Comparison of ENCODE assay signal across 8 cellular contexts in the genomic region with DNA sequence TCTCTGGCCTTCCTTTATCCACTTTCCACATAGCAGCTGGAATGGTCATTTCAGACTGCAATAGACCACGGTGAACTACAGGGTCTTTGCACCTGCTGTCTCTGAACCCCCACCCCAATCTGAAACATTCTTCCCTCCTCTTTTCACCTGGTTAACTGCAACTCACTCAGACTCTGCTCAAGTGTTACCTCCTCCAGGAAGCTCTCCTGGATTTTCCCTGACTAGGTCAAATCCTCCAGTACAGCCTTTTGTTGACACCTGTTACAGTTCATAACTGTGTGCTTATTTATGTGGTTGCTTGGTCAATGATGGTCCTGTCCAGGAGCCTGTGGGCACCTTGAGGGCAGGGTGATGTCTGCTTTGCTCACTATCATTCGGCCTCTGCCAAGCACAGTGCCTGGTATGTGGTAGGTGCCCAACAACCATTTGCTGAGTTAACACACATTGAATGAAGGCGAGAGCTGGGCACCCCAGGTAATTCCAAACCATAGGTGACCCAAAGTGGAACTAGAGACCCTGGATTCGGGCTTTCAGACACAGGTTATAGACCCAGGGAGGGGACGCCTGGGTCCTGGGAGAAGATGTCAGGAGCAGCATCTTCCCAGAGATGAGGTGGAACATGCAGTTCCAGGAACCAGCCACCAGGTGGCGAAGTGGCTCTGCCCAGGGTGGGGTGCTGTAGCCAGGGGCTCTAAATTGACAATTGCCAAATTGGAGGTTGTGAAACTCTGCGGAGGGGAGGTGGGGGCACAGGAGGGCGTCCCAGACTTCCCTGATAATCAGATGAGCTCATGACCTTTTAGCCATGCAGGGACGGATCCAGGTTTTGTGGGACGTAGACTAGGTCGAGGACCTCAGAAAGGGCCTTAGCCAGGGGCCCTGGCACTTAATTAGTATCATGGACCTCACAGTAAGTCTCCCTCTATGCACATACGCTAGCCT. TPM values are rescaled to one million over a fixed set of nuclear protein-coding genes. Genes with fewer than 3 reads are reported as not detected.
DNase-seq lines count a peak whose midpoint lies in the region; ATAC-seq, FAIRE-seq and TF ChIP-seq lines count a peak whose summit lies in the region.

No MANE protein-coding gene starts in this region.

- peak; percentile 82 for FAIRE-seq in GM19239 (lab: Jason Lieb, UNC)

- H3K27me3 Mint-ChIP-seq in natural killer cell (ENCODE audit: low read depth in 2 of 2) = peaks cover 0 to 3% of the 10 kb centered on the region in 2 donors
- no peaks in the 10 kb centered on the region for H3K27me3 Mint-ChIP-seq in stimulated activated naive B cell treated with anti-CD40 and anti-IgM and Interleukin-4, amounts not matched to agents 10 μg/mL and 1 μg/mL and 100 μg/mL, for 72 hours

- H3K36me3 Mint-ChIP-seq in natural killer cell = no peaks in the 10 kb centered on the region
- no peaks in the 10 kb centered on the region for H3K36me3 Mint-ChIP-seq in stimulated activated naive B cell treated with anti-CD40 and anti-IgM and Interleukin-4, amounts not matched to agents 10 μg/mL and 1 μg/mL and 100 μg/mL, for 72 hours

- TF ChIP-seq CTCF in natural killer cell (IDR thresholded peaks at IDR 0.05) = peak; percentile 98

- peaks cover 0 to 4% of the 10 kb centered on the region in 2 donors for H3K4me1 Mint-ChIP-seq in natural killer cell
- peaks cover 0 to 2% of the 10 kb centered on the region in 2 donors for H3K4me1 Mint-ChIP-seq in stimulated activated naive B cell treated with anti-CD40 and anti-IgM and Interleukin-4, amounts not matched to agents 10 μg/mL and 1 μg/mL and 100 μg/mL, for 72 hours

- H3K4me3 Mint-ChIP-seq in natural killer cell = no peak overlapping the region
- no peak overlapping the region for H3K4me3 Mint-ChIP-seq in stimulated activated naive B cell treated with anti-CD40 and anti-IgM and Interleukin-4, amounts not matched to agents 10 μg/mL and 1 μg/mL and 100 μg/mL, for 72 hours

- H3K27ac Mint-ChIP-seq in natural killer cell = no peak overlapping the region
- H3K27ac Mint-ChIP-seq in stimulated activated naive B cell treated with anti-CD40 and anti-IgM and Interleukin-4, amounts not matched to agents 10 μg/mL and 1 μg/mL and 100 μg/mL, for 72 hours = no peak overlapping the region

- DNase-seq in AG08396 (ENCODE audit: low spot score) = peak; percentile 88
- DNase-seq in GM19239 (ENCODE audit: insufficient read length, low spot score) = peak; percentile 82
- peak; percentile 60 to 61 for DNase-seq in NOMO-1 (lab: John Stamatoyannopoulos, UW; ENCODE audit: unreplicated experiment in 2 of 2)
- peak; percentile 51 for DNase-seq in activated T-cell treated with anti-CD3 and anti-CD28 coated beads for 48 hours (ENCODE audit: low read depth)
- peak; percentile 32 for DNase-seq in fibroblast of gingiva (ENCODE audit: low read depth)
- DNase-seq in natural killer cell = peak; percentile 65
- DNase-seq in stimulated activated naive B cell treated with anti-CD40 and anti-IgM and Interleukin-4, amounts not matched to agents 10 μg/mL and 1 μg/mL and 100 μg/mL, for 72 hours = peak; percentile 30

- peak; percentile 83 to 98 (median 93) for ATAC-seq in natural killer cell
- ATAC-seq in stimulated activated naive B cell treated with anti-CD40 and anti-IgM and Interleukin-4, amounts not matched to agents 10 μg/mL and 1 μg/mL and 100 μg/mL, for 72 hours (replicated peaks) = peak; percentile 70 to 83
- no peak for ATAC-seq in GM19035 (IDR thresholded peaks at IDR 0.05; ENCODE audit: unreplicated experiment)

- intact Hi-C loops in natural killer cell (cut with micrococcal nuclease) = loop anchor here (1.0 to 2.0 kb wide), 4 partner anchors 40 to 210 kb away; a partner anchor contains a TSS

- no peaks in the 10 kb centered on the region for H3K9me3 Mint-ChIP-seq in natural killer cell
- no peaks in the 10 kb centered on the region for H3K9me3 Mint-ChIP-seq in stimulated activated naive B cell treated with anti-CD40 and anti-IgM and Interleukin-4, amounts not matched to agents 10 μg/mL and 1 μg/mL and 100 μg/mL, for 72 hours

RNA-seq across cellular contexts. Expression of a gene that starts 28.1 kb away (rescaled TPM):
- not detected for total RNA-seq in natural killer cell

Comparison
In these comparisons a context has a peak if more than half of its experiments do, and no peak if none do; other contexts are left out.
1. DNase-seq: peak in every context shown above with its lines; median percentile 88 in AG08396; 82 in GM19239; 65 in natural killer cell; 60 in NOMO-1; 51 in activated T-cell treated with anti-CD3 and anti-CD28 coated beads for 48 hours; 32 in fibroblast of gingiva; 30 in stimulated activated naive B cell treated with anti-CD40 and anti-IgM and Interleukin-4, amounts not matched to agents 10 μg/mL and 1 μg/mL and 100 μg/mL, for 72 hours.